ENCODE assay signal across 16 cellular contexts in the genomic region with DNA sequence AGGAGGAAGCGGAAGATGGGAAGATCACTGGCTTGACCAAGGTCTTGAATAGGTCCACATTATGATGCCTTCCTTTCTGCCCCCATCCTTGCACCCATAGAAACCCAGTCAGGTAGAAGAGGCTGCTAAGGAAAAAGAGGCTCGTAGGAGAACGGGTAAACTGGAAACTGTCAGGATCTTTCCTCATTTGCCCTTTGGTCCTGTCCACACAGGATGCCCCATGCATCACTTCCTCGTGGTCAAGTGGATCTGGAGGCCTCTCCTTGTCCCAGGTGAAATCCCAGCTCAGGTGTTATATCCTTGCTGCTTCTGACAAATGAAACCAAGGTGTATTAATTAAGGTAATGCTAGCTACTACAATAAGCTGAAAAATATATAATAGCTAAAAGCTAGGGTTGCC. TPM values are rescaled to one million over a fixed set of nuclear protein-coding genes. Genes with fewer than 3 reads are reported as not detected.
A peak's percentile ranks its signal among the peaks of the same experiment; 100 is the strongest.
DNase-seq lines count a peak whose midpoint lies in the region; ATAC-seq and TF ChIP-seq lines count a peak whose summit lies in the region.
"Had no signal": no experiment of that assay in that cellular context is flagged by ENCODE, and none has a peak within 500 bp of the region (broad histone marks: within the 10 kb centered on the region; RNA-seq: fewer than 3 reads in every experiment).

No MANE protein-coding gene starts in this region.

- CTCF ChIA-PET in HEK293 (lab: Yijun Ruan, JAX), result interaction anchor here (1.4 kb wide), 2 partner anchors 16 to 210 kb away, joined by 4 read pairs; no protein-coding TSS in a partner anchor

- peak; percentile 19 for ATAC-seq in left colon
- ATAC-seq in mucosa of descending colon, result peak; percentile 37
- ATAC-seq in GM21360 (IDR thresholded peaks at IDR 0.05; ENCODE audit: unreplicated experiment), result no peak
- ATAC-seq in GM18502 (IDR thresholded peaks at IDR 0.05; ENCODE audit: poor library complexity, unreplicated experiment), result no peak
- ATAC-seq: CD8-positive, alpha-beta T cell had no signal

- DNase-seq in left colon (no peak), mucosa of descending colon (no peak), anterior cingulate cortex (lab: John Stamatoyannopoulos, UW) (no peak)
- DNase-seq: C1 segment of cervical spinal cord; Caco-2; CD4-positive, CD25-positive, alpha-beta regulatory T cell; CD8-positive, alpha-beta T cell; DMS153; DND-41; GOT3 had no signal

- intact Hi-C loops in left colon (cut with DNase I, micrococcal nuclease) (loop anchor here in 1 of 2 donors (5.0 kb wide), 1 partner anchor 206 kb away; no protein-coding TSS in a partner anchor), mucosa of descending colon (cut with DNase I, micrococcal nuclease) (no loop called here)

- POLR2A ChIA-PET in HEK293 (lab: Yijun Ruan, JAX), result interaction anchor here (1.1 kb wide), 1 partner anchor 11 kb away, joined by 4 read pairs; no protein-coding TSS in a partner anchor

- no peak overlapping the region for H3K9ac ChIP-seq in rectal smooth muscle tissue (ENCODE audit: low read length)

- TF ChIP-seq CTCF in HEK293 (tag by site-specific recombination; IDR thresholded peaks at IDR 0.05) (no peak), mucosa of descending colon (IDR thresholded peaks at IDR 0.05) (no peak)

- no peaks in the 10 kb centered on the region for H3K27me3 ChIP-seq in rectal smooth muscle tissue (ENCODE audit: control insufficient read depth, insufficient read depth, low read length)

- H3K9me3 ChIP-seq in HEK293 (ENCODE audit: control insufficient read depth, insufficient read depth, low read depth, low read length), result no peaks in the 10 kb centered on the region
- H3K9me3 ChIP-seq in mucosa of descending colon, result no peaks in the 10 kb centered on the region
- H3K9me3 ChIP-seq: Caco-2, HAP-1 had no signal

- H3K36me3 ChIP-seq in HEK293 (ENCODE audit: control insufficient read depth in 2 of 2, insufficient read depth in 1 of 2, low read length in 2 of 2), result no peaks in the 10 kb centered on the region
- H3K36me3 ChIP-seq in mucosa of descending colon (ENCODE audit: low read depth), result no peaks in the 10 kb centered on the region
- H3K36me3 ChIP-seq in rectal smooth muscle tissue (ENCODE audit: control insufficient read depth, insufficient read depth, low read length), result no peaks in the 10 kb centered on the region
- H3K36me3 ChIP-seq: HAP-1 had no signal

- H3K4me1 ChIP-seq in HEK293 (ENCODE audit: control insufficient read depth, insufficient read depth, low read length), result no peaks in the 10 kb centered on the region
- peaks cover 4% of the 10 kb centered on the region for H3K4me1 ChIP-seq in mucosa of descending colon (ENCODE audit: low read depth)
- peaks cover 3% of the 10 kb centered on the region for H3K4me1 ChIP-seq in rectal smooth muscle tissue (ENCODE audit: control insufficient read depth, insufficient read depth, low read length)
- H3K4me1 ChIP-seq: HAP-1 had no signal

- H3K27ac ChIP-seq in HEK293 (ENCODE audit: extremely low read depth, low read depth, low read length) (no peak overlapping the region), rectal smooth muscle tissue (ENCODE audit: low read depth, low read length) (peak overlapping the region; percentile 76)

- H3K4me3 ChIP-seq in HEK293 (ENCODE audit: low read depth, low read length) (no peak overlapping the region), mucosa of descending colon (no peak overlapping the region), rectal smooth muscle tissue (ENCODE audit: low read length) (no peak overlapping the region)
- H3K4me3 ChIP-seq: HAP-1 had no signal

TF ChIP-seq in HEK293, 187 proteins besides CTCF, POLR2A, EP300 and RAD21:
- no peak for TF ChIP-seq ZNF184 (tag by site-specific recombination; IDR thresholded peaks at IDR 0.05)
- TF ChIP-seq, protein P1, sequence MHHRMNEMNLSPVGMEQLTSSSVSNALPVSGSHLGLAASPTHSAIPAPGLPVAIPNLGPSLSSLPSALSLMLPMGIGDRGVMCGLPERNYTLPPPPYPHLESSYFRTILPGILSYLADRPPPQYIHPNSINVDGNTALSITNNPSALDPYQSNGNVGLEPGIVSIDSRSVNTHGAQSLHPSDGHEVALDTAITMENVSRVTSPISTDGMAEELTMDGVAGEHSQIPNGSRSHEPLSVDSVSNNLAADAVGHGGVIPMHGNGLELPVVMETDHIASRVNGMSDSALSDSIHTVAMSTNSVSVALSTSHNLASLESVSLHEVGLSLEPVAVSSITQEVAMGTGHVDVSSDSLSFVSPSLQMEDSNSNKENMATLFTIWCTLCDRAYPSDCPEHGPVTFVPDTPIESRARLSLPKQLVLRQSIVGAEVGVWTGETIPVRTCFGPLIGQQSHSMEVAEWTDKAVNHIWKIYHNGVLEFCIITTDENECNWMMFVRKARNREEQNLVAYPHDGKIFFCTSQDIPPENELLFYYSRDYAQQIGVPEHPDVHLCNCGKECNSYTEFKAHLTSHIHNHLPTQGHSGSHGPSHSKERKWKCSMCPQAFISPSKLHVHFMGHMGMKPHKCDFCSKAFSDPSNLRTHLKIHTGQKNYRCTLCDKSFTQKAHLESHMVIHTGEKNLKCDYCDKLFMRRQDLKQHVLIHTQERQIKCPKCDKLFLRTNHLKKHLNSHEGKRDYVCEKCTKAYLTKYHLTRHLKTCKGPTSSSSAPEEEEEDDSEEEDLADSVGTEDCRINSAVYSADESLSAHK (tag by site-specific recombination; IDR thresholded peaks at IDR 0.05), result peak; percentile 36; the same call in 1 of the 2 replicates

RNA-seq across cellular contexts. Expression of a gene that starts 8.0 kb away (rescaled TPM):
- total RNA-seq in left colon, result 10 to 100 TPM in 1 of 2 donors, 1 to 10 TPM in 1; 10.0 to 75.1 TPM
- total RNA-seq in mucosa of descending colon, result 10 to 100 TPM in 2 of 3 donors, 1 to 10 TPM in 1; 4.9 to 82.1 (median 48.8) TPM
- total RNA-seq: A172 had no signal

Comparison
In these comparisons a context has a peak if more than half of its experiments do, and no peak if none do; other contexts are left out.
1. ATAC-seq: peak in left colon (single experiment) and mucosa of descending colon (single experiment); none in GM21360 (single experiment) and GM18502 (single experiment).